In genomic region chr6:158313989-158314388, GRCh38 we compare ENCODE assay signal across 10 cellular contexts. TPM values are rescaled to one million over a fixed set of nuclear protein-coding genes. Genes with fewer than 3 reads are reported as not detected.
DNase-seq lines count a peak whose midpoint lies in the region; ATAC-seq and TF ChIP-seq lines count a peak whose summit lies in the region.
"Had no signal": no experiment of that assay in that cellular context is flagged by ENCODE, and none has a peak within 500 bp of the region (broad histone marks: within the 10 kb centered on the region; RNA-seq: fewer than 3 reads in every experiment).

No MANE protein-coding gene starts in this region.

- DNase-seq in activated T-cell treated with anti-CD3 and anti-CD28 coated beads, Interleukin-2, amount 50 U/mL, for 24 hours: no peak
- DNase-seq in activated T-cell treated with anti-CD3 and anti-CD28 coated beads, Interleukin-2, amount 50 U/mL, for 48 hours: no peak
- peak; percentile 71 for DNase-seq in NOMO-1 treated with DMSO at 0.1 percent for 48 hours (lab: John Stamatoyannopoulos, UW; ENCODE audit: unreplicated experiment)
- DNase-seq in HT-29 (ENCODE audit: low spot score): no peak
- DNase-seq in stimulated activated CD4-positive, alpha-beta T cell treated with anti-CD3 and anti-CD28 coated beads, Interleukin-15, amount 100 ng/mL, for 24 hours: no peak
- DNase-seq: occipital lobe, T-helper 9 cell had no signal

- peak; percentile 52 for ATAC-seq in HG02588 (IDR thresholded peaks at IDR 0.05; ENCODE audit: unreplicated experiment)
- ATAC-seq in GM18868 (IDR thresholded peaks at IDR 0.05; ENCODE audit: unreplicated experiment): no peak

- peaks cover 76% of the 10 kb centered on the region for H3K36me3 Mint-ChIP-seq in activated T-cell treated with anti-CD3 and anti-CD28 coated beads, Interleukin-2, amount 50 U/mL, for 24 hours (ENCODE audit: low read depth)
- H3K36me3 Mint-ChIP-seq in nephron (ENCODE audit: low read depth): peaks cover 92% of the 10 kb centered on the region

- no peaks in the 10 kb centered on the region for H3K27me3 Mint-ChIP-seq in activated T-cell treated with anti-CD3 and anti-CD28 coated beads, Interleukin-2, amount 50 U/mL, for 24 hours
- H3K27me3 Mint-ChIP-seq in nephron (ENCODE audit: low read depth): no peaks in the 10 kb centered on the region

- peaks cover 12% of the 10 kb centered on the region for H3K4me1 Mint-ChIP-seq in activated T-cell treated with anti-CD3 and anti-CD28 coated beads, Interleukin-2, amount 50 U/mL, for 24 hours (ENCODE audit: low read depth)
- H3K4me1 Mint-ChIP-seq in nephron: peaks cover 29% of the 10 kb centered on the region

- no peak for TF ChIP-seq CTCF in nephron (IDR thresholded peaks at IDR 0.05; ENCODE audit: unreplicated experiment in 3 of 3)

- H3K9me3 Mint-ChIP-seq in activated T-cell treated with anti-CD3 and anti-CD28 coated beads, Interleukin-2, amount 50 U/mL, for 24 hours: peaks cover 3% of the 10 kb centered on the region
- H3K9me3 Mint-ChIP-seq in nephron: peaks cover 24% of the 10 kb centered on the region

- peak overlapping the region; percentile 26 for H3K27ac Mint-ChIP-seq in activated T-cell treated with anti-CD3 and anti-CD28 coated beads, Interleukin-2, amount 50 U/mL, for 24 hours
- H3K27ac Mint-ChIP-seq in nephron: peak overlapping the region; percentile 25 to 62 (median 28)

- no peak overlapping the region for H3K4me3 Mint-ChIP-seq in activated T-cell treated with anti-CD3 and anti-CD28 coated beads, Interleukin-2, amount 50 U/mL, for 24 hours
- no peak overlapping the region for H3K4me3 Mint-ChIP-seq in nephron

RNA-seq across cellular contexts. Expression of gene TULP4, which starts 1.7 kb away (rescaled TPM):
- 31.1 and 39.5 TPM in 2 replicates for total RNA-seq in HT-29 (2014; rRNA removed; shearing (Covaris generic))
